18 cellular contexts compared by ENCODE assay signal in the genomic region with DNA sequence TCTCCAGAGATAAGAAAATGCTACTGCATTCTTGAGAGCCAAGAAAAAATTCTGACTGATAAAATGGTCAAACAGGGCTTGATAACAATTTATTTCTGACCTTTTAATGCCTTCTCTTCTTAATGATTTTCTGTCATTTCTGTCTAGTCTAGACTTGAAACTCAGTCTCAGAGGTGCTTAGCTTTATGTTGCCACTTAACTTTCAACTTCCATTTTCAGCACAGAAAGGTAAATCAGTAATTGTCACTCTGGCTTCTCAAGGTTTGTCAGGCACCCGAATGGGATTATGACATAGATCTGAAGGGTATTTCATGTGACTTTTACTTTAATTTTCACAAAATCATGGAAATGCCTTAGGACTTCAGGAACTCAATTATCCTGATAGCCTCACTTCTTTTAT.
DNase-seq lines count a peak whose midpoint lies in the region; ATAC-seq, FAIRE-seq and TF ChIP-seq lines count a peak whose summit lies in the region.
"Had no signal": no experiment of that assay in that cellular context is flagged by ENCODE, and none has a peak within 500 bp of the region (broad histone marks: within the 10 kb centered on the region; RNA-seq: fewer than 3 reads in every experiment).

No MANE protein-coding gene starts in this region.

- ATAC-seq in HG03354 (IDR thresholded peaks at IDR 0.05; ENCODE audit: poor library complexity, severe bottlenecking, unreplicated experiment) (peak; percentile 49), HG02763 (IDR thresholded peaks at IDR 0.05; ENCODE audit: unreplicated experiment) (no peak), HG02970 (IDR thresholded peaks at IDR 0.05; ENCODE audit: low FRiP score, unreplicated experiment) (no peak)
- ATAC-seq: CD8-positive, alpha-beta T cell; HCT116 had no signal

- H3K4me3 Mint-ChIP-seq in mesothelial cell of epicardium = no peak overlapping the region
- H3K4me3 Mint-ChIP-seq: B cell; CD8-positive, alpha-beta T cell; HFFc6 had no signal

- H3K27ac Mint-ChIP-seq in mesothelial cell of epicardium = peak overlapping the region; percentile 59
- H3K27ac Mint-ChIP-seq: B cell; CD8-positive, alpha-beta T cell; HFFc6 had no signal

- H3K27me3 Mint-ChIP-seq in mesothelial cell of epicardium (ENCODE audit: low read depth) = no peaks in the 10 kb centered on the region
- H3K27me3 Mint-ChIP-seq: B cell had no signal

- H3K36me3 Mint-ChIP-seq in mesothelial cell of epicardium = no peaks in the 10 kb centered on the region
- H3K36me3 Mint-ChIP-seq: CD8-positive, alpha-beta T cell had no signal

- H3K4me1 Mint-ChIP-seq in mesothelial cell of epicardium = peaks cover 33% of the 10 kb centered on the region
- H3K4me1 Mint-ChIP-seq: B cell had no signal

- FAIRE-seq in GM18507 (lab: Jason Lieb, UNC) (peak; percentile 62), GM19239 (lab: Jason Lieb, UNC) (peak; percentile 39)

- peaks cover 7% of the 10 kb centered on the region for H3K9me3 Mint-ChIP-seq in mesothelial cell of epicardium
- H3K9me3 Mint-ChIP-seq: CD8-positive, alpha-beta T cell; HFFc6 had no signal

- no peak for DNase-seq in GM18507 (ENCODE audit: extremely low spot score, insufficient read length, low read depth)
- no peak for DNase-seq in GM19239 (ENCODE audit: insufficient read length, low spot score)
- no peak for DNase-seq in mesothelial cell of epicardium (ENCODE audit: low spot score in 2 of 2, unreplicated experiment in 2 of 2)
- DNase-seq in stimulated activated CD4-positive, alpha-beta T cell treated with anti-CD3 and anti-CD28 coated beads, Interleukin-4, amount 100 ng/mL, for 4 hours = no peak
- DNase-seq: Calu3; CD8-positive, alpha-beta T cell; DMS79 treated with DMSO at 0.1 percent for 48 hours; GF-D8; GOT3; H7; HFFc6; Kasumi-1; KG1 had no signal

- TF ChIP-seq CTCF in mesothelial cell of epicardium (IDR thresholded peaks at IDR 0.05; ENCODE audit: unreplicated experiment) = no peak
